24 cellular contexts compared by ENCODE assay signal in the genomic region with DNA sequence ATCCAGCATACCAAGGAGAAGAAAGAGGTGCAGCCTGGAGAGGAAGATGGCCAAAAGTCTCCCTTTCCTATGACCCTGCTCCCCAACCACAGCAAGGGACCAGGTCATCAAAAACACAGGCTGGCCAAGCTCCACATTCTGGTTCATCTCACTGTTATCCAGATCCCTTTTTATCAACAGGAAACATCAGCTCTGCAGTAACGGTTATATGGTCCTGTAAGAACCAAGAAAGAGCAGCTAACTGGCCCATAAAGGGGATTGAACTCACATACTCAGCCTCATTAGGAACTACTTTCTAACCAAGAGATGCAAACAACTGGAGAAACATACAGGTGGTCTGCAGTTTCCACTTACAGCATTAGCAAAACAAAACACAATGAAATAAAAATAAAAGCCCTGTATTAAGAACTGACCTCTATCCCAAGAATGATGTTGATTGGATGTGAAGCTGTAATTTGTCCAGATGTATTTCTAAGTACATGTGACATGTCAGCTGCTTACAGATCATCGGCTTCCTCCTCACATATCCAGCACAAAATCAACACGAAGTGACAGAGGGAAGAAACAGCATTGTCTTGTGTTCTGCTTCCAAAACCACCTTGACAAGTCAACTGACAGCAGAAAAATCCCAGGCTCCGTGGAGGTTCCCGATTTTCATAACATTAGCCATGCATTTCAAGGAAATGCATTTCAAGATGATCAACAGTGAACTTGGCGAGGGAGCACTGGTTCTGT.
"Had no signal": no experiment of that assay in that cellular context is flagged by ENCODE, and none has a peak within 500 bp of the region (broad histone marks: within the 10 kb centered on the region; RNA-seq: fewer than 3 reads in every experiment).

No MANE protein-coding gene starts in this region.

- FAIRE-seq: colon, endothelial cell of umbilical vein, frontal cortex had no signal

- DNase-seq: cerebellar nuclear complex; dermis blood vessel endothelial cell; heart right ventricle; islet precursor cell; left ventricle myocardium inferior; lower lobe of right lung; midbrain; occipital lobe; spleen; stimulated activated CD4-positive, alpha-beta T cell treated with anti-CD3 and anti-CD28 coated beads, Interleukin-15, amount 100 ng/mL, for 24 hours; stimulated activated CD4-positive, alpha-beta T cell treated with anti-CD3 and anti-CD28 coated beads, Interleukin-1b, Interleukin-23, amount 100 ng/mL, for 48 hours; stimulated activated CD4-positive, alpha-beta T cell treated with anti-CD3 and anti-CD28 coated beads, Interleukin-4, amount 100 ng/mL, for 24 hours; testis had no signal

- H3K4me1 ChIP-seq: heart right ventricle, left ventricle myocardium inferior, lower lobe of right lung, parathyroid adenoma, prostate gland, spleen had no signal

- H3K4me1 Mint-ChIP-seq: memory B cell; stimulated activated memory B cell treated with anti-CD40 and anti-IgM and Interleukin-4, amounts not matched to agents 10 μg/mL and 1 μg/mL and 100 μg/mL, for 72 hours had no signal

- H3K36me3 ChIP-seq: heart right ventricle, left ventricle myocardium inferior, lower lobe of right lung, prostate gland, spleen, tibial nerve had no signal

- H3K27me3 Mint-ChIP-seq: memory B cell; stimulated activated memory B cell treated with anti-CD40 and anti-IgM and Interleukin-4, amounts not matched to agents 10 μg/mL and 1 μg/mL and 100 μg/mL, for 72 hours; stimulated activated naive CD8-positive, alpha-beta T cell treated with anti-CD3 and anti-CD28 coated beads, Interleukin-15, Interleukin-2, amounts not matched to agents 100 ng/mL and 50 ng/mL, for 24 hours had no signal

- H3K9ac ChIP-seq: parathyroid adenoma had no signal

- H3K27ac ChIP-seq: heart right ventricle, left ventricle myocardium inferior, lower lobe of right lung, parathyroid adenoma, prostate gland, spleen, testis, tibial nerve had no signal

- H3K4me3 ChIP-seq: heart right ventricle, left ventricle myocardium inferior, lower lobe of right lung, prostate gland, spleen, testis, tibial nerve had no signal

- H3K9me3 Mint-ChIP-seq: memory B cell; natural killer cell treated with Interleukin-12 subunit alpha and Interleukin-12 subunit beta and Interleukin-15 and Interleukin-18, amount 100 ng/mL, for 72 hours; stimulated activated memory B cell treated with anti-CD40 and anti-IgM and Interleukin-4, amounts not matched to agents 10 μg/mL and 1 μg/mL and 100 μg/mL, for 72 hours; stimulated activated naive CD8-positive, alpha-beta T cell treated with anti-CD3 and anti-CD28 coated beads, Interleukin-15, Interleukin-2, amounts not matched to agents 100 ng/mL and 50 ng/mL, for 24 hours had no signal

- ATAC-seq: heart right ventricle; lower lobe of right lung; natural killer cell treated with Interleukin-12 subunit alpha and Interleukin-12 subunit beta and Interleukin-15 and Interleukin-18, amount 100 ng/mL, for 72 hours; sciatic nerve; stimulated activated memory B cell treated with anti-CD40 and anti-IgM and Interleukin-4, amounts not matched to agents 10 μg/mL and 1 μg/mL and 100 μg/mL, for 72 hours had no signal

- H3K36me3 Mint-ChIP-seq: memory B cell; natural killer cell treated with Interleukin-12 subunit alpha and Interleukin-12 subunit beta and Interleukin-15 and Interleukin-18, amount 100 ng/mL, for 72 hours; stimulated activated memory B cell treated with anti-CD40 and anti-IgM and Interleukin-4, amounts not matched to agents 10 μg/mL and 1 μg/mL and 100 μg/mL, for 72 hours had no signal

- H3K9me3 ChIP-seq: heart right ventricle, left ventricle myocardium inferior, lower lobe of right lung, prostate gland, spleen, testis, tibial nerve had no signal

- H3K27ac Mint-ChIP-seq: memory B cell; natural killer cell treated with Interleukin-12 subunit alpha and Interleukin-12 subunit beta and Interleukin-15 and Interleukin-18, amount 100 ng/mL, for 72 hours; stimulated activated memory B cell treated with anti-CD40 and anti-IgM and Interleukin-4, amounts not matched to agents 10 μg/mL and 1 μg/mL and 100 μg/mL, for 72 hours; stimulated activated naive CD8-positive, alpha-beta T cell treated with anti-CD3 and anti-CD28 coated beads, Interleukin-15, Interleukin-2, amounts not matched to agents 100 ng/mL and 50 ng/mL, for 24 hours had no signal

- H3K4me3 Mint-ChIP-seq: memory B cell; natural killer cell treated with Interleukin-12 subunit alpha and Interleukin-12 subunit beta and Interleukin-15 and Interleukin-18, amount 100 ng/mL, for 72 hours; stimulated activated memory B cell treated with anti-CD40 and anti-IgM and Interleukin-4, amounts not matched to agents 10 μg/mL and 1 μg/mL and 100 μg/mL, for 72 hours; stimulated activated naive CD8-positive, alpha-beta T cell treated with anti-CD3 and anti-CD28 coated beads, Interleukin-15, Interleukin-2, amounts not matched to agents 100 ng/mL and 50 ng/mL, for 24 hours had no signal

- H3K27me3 ChIP-seq: heart right ventricle, spleen, testis, tibial nerve had no signal
